ENCODE assay signal across 8 cellular contexts in genomic region chr2:240560084-240560479, GRCh38. TPM values are rescaled to one million over a fixed set of nuclear protein-coding genes. Genes with fewer than 3 reads are reported as not detected.
DNase-seq lines count a peak whose midpoint lies in the region; ATAC-seq and TF ChIP-seq lines count a peak whose summit lies in the region.

TSS of gene DUSP28 (plus strand) at chr2:240560357. CDS start at chr2:240560685, 328 bp downstream.

- H3K27ac ChIP-seq in CD4-positive, alpha-beta T cell (ENCODE audit: low read depth, low read length) = peak within 1 kb of the TSS; percentile 95
- H3K27ac ChIP-seq in mesendoderm (ENCODE audit: low read depth, low read length) = peak within 1 kb of the TSS; percentile 93

- peaks cover 77% of the 10 kb centered on the region for H3K4me1 Mint-ChIP-seq in CD4-positive, alpha-beta T cell (ENCODE audit: low read depth)
- H3K4me1 Mint-ChIP-seq in effector memory CD8-positive, alpha-beta T cell (ENCODE audit: low read depth in 2 of 2) = peaks cover 57 to 63% of the 10 kb centered on the region in 2 donors

- H3K9me3 Mint-ChIP-seq in CD4-positive, alpha-beta T cell = no peaks in the 10 kb centered on the region
- H3K9me3 Mint-ChIP-seq in effector memory CD8-positive, alpha-beta T cell = no peaks in the 10 kb centered on the region

- peak; percentile 60 for ATAC-seq in CD4-positive, alpha-beta T cell (ENCODE audit: poor library complexity)
- ATAC-seq in GM19328 (IDR thresholded peaks at IDR 0.05; ENCODE audit: unreplicated experiment) = peak; percentile 39
- ATAC-seq in HG03457 (IDR thresholded peaks at IDR 0.05; ENCODE audit: unreplicated experiment) = peak; percentile 49
- peak; percentile 67 for ATAC-seq in effector memory CD8-positive, alpha-beta T cell (replicated peaks)

- H3K27me3 ChIP-seq in CD4-positive, alpha-beta T cell (ENCODE audit: control insufficient read depth, insufficient read depth, low read length) = no peaks in the 10 kb centered on the region
- H3K27me3 ChIP-seq in mesendoderm (ENCODE audit: insufficient read depth, low read length, poor library complexity) = no peaks in the 10 kb centered on the region

- H3K27ac Mint-ChIP-seq in CD4-positive, alpha-beta T cell = peak within 1 kb of the TSS; percentile 98
- H3K27ac Mint-ChIP-seq in effector memory CD8-positive, alpha-beta T cell = peak within 1 kb of the TSS; percentile 77 to 93

- peak within 1 kb of the TSS; percentile 76 for H3K4ac ChIP-seq in mesendoderm (ENCODE audit: low read depth, low read length)

- peak within 1 kb of the TSS; percentile 90 for H3K4me3 Mint-ChIP-seq in CD4-positive, alpha-beta T cell
- peak within 1 kb of the TSS; percentile 92 to 93 for H3K4me3 Mint-ChIP-seq in effector memory CD8-positive, alpha-beta T cell

- TF ChIP-seq CTCF in CD4-positive, alpha-beta T cell (IDR thresholded peaks at IDR 0.05) = no peak

- peaks cover 53% of the 10 kb centered on the region for H3K36me3 Mint-ChIP-seq in CD4-positive, alpha-beta T cell (ENCODE audit: low read depth)
- H3K36me3 Mint-ChIP-seq in effector memory CD8-positive, alpha-beta T cell (ENCODE audit: insufficient read depth) = peaks cover 31% of the 10 kb centered on the region

- DNase-seq in CD4-positive, alpha-beta T cell = peak; percentile 77 to 92 (median 84)
- DNase-seq in NCI-H82 treated with DMSO at 0.1 percent for 48 hours (lab: John Stamatoyannopoulos, UW; ENCODE audit: unreplicated experiment) (peak; percentile 40), mesendoderm (peak; percentile 85)
- peak; percentile 65 to 82 for DNase-seq in activated CD8-positive, alpha-beta memory T cell treated with anti-CD3 and anti-CD28 coated beads for 1 hour (ENCODE audit: extremely low read depth in 1 of 2, low read depth in 1 of 2)
- DNase-seq in effector memory CD8-positive, alpha-beta T cell = peak; percentile 87 to 90 (median 88)
- DNase-seq in stimulated activated CD8-positive, alpha-beta memory T cell treated with anti-CD3 and anti-CD28 coated beads, Interleukin-15, amount 100 ng/mL, for 24 hours (ENCODE audit: low read depth) = peak; percentile 88

- H3K4me2 ChIP-seq in mesendoderm (ENCODE audit: low read length) = peak within 1 kb of the TSS; percentile 86

- peak within 1 kb of the TSS; percentile 92 for H3K9ac ChIP-seq in mesendoderm (ENCODE audit: low read length)

- no CpG with 5 or more reads among the region's 39 CpGs for WGBS in mesendoderm (ENCODE audit: extremely low coverage, insufficient coverage, low lambda C conversion rate)

- no peaks in the 10 kb centered on the region for H3K36me3 ChIP-seq in mesendoderm (ENCODE audit: control insufficient read depth, insufficient read depth, low read length)

- H4K5ac ChIP-seq in mesendoderm (ENCODE audit: low read length) = no peak within 1 kb of the TSS

- H3K4me1 ChIP-seq in mesendoderm (ENCODE audit: control insufficient read depth, low read depth, low read length) = peaks cover 5% of the 10 kb centered on the region

- peak within 1 kb of the TSS; percentile 37 for H2BK120ac ChIP-seq in mesendoderm (ENCODE audit: low read depth, low read length)

- H3K79me1 ChIP-seq in mesendoderm (ENCODE audit: low read length) = peaks cover 3% of the 10 kb centered on the region

- no peaks in the 10 kb centered on the region for H3K9me3 ChIP-seq in CD4-positive, alpha-beta T cell (ENCODE audit: control insufficient read depth, low read length)

- no peak within 1 kb of the TSS for H2BK15ac ChIP-seq in mesendoderm (replicated peaks; ENCODE audit: low read depth)

- peak within 1 kb of the TSS; percentile 97 for H3K18ac ChIP-seq in mesendoderm (ENCODE audit: low read length)

- no peak within 1 kb of the TSS for H2AK5ac ChIP-seq in mesendoderm (ENCODE audit: low read length)

- peak within 1 kb of the TSS; percentile 87 for H4K8ac ChIP-seq in mesendoderm (ENCODE audit: low read depth, low read length)

- peak within 1 kb of the TSS; percentile 45 for H3K23ac ChIP-seq in mesendoderm (ENCODE audit: low read length)

- POLR2A ChIA-PET in CD4-positive, alpha-beta T cell (lab: Charles Lee) = interaction anchor here (0.9 to 3.3 kb wide), 10 partner anchors 9 to 1142 kb away, joined by 3 to 104 read pairs (median 8); partner anchors contain the start of genes CAPN10, ING5 and RNPEPL1

- H3K79me2 ChIP-seq in mesendoderm (ENCODE audit: control insufficient read depth, insufficient read depth, low read length) = no peaks in the 10 kb centered on the region

- H3K4me3 ChIP-seq in mesendoderm (ENCODE audit: low read length) = peak within 1 kb of the TSS; percentile 59

- H3K56ac ChIP-seq in mesendoderm (ENCODE audit: low read length) = peak within 1 kb of the TSS; percentile 99

- H3K27me3 Mint-ChIP-seq in CD4-positive, alpha-beta T cell = no peaks in the 10 kb centered on the region
- H3K27me3 Mint-ChIP-seq in effector memory CD8-positive, alpha-beta T cell = no peaks in the 10 kb centered on the region

- no peak within 1 kb of the TSS for H2BK5ac ChIP-seq in mesendoderm (ENCODE audit: low read length)

- intact Hi-C loops in CD4-positive, alpha-beta T cell (cut with DNase I, micrococcal nuclease) = loop anchor here (5.0 to 10.0 kb wide), 7 partner anchors 45 to 1325 kb away; partner anchors contain the start of genes COPS9 (in 1 of the 2), GPC1 (in 1 of the 2), HDAC4 (in 1 of the 2) and HDLBP (in 1 of the 2)

- CTCF ChIA-PET in CD4-positive, alpha-beta T cell (lab: Charles Lee) = interaction anchor here (1.7 to 6.0 kb wide), 3 partner anchors 20 to 46 kb away, joined by 10 to 34 read pairs (median 11); partner anchors contain the start of gene CAPN10

RNA-seq across cellular contexts. Expression of gene DUSP28, which starts in this region (rescaled TPM):
- total RNA-seq in CD4-positive, alpha-beta T cell = 10 to 100 TPM; 18.3 to 18.9 TPM
- polyA plus RNA-seq in mesendoderm (2013, experiment 1 of 2) = 1.6 TPM
- 1.6 TPM for polyA plus RNA-seq in mesendoderm (2013, experiment 2 of 2)

Comparison
In these comparisons a context has a peak if more than half of its experiments do, and no peak if none do; other contexts are left out.
1. Peak in every context shown above with its lines: DNase-seq, ATAC-seq, H3K4me3 ChIP-seq and H3K27ac ChIP-seq.